ENCODE assay signal across 13 cellular contexts in genomic region chr11:112050721-112051120, GRCh38. TPM values are rescaled to one million over a fixed set of nuclear protein-coding genes. Genes with fewer than 3 reads are reported as not detected.
A peak's percentile ranks its signal among the peaks of the same experiment; 100 is the strongest.
DNase-seq lines count a peak whose midpoint lies in the region; ATAC-seq and TF ChIP-seq lines count a peak whose summit lies in the region.
"Had no signal": no experiment of that assay in that cellular context is flagged by ENCODE, and none has a peak within 500 bp of the region (broad histone marks: within the 10 kb centered on the region; RNA-seq: fewer than 3 reads in every experiment).

No MANE protein-coding gene starts in this region.

- H3K9me2 ChIP-seq in DOHH2 (replicated peaks; ENCODE audit: control insufficient read depth, low read length) = no peaks in the 10 kb centered on the region

- H4K20me1 ChIP-seq in DOHH2 (ENCODE audit: control insufficient read depth, insufficient read depth, low read depth, low read length) = no peaks in the 10 kb centered on the region

- peak overlapping the region; percentile 82 for H3K27ac ChIP-seq in DOHH2 (ENCODE audit: low read depth, low read length)
- H3K27ac ChIP-seq in breast epithelium = no peak overlapping the region
- H3K27ac ChIP-seq: SJCRH30 had no signal

- H3K9me3 ChIP-seq in DOHH2 (ENCODE audit: control insufficient read depth, insufficient read depth, low read length) = peaks cover 7% of the 10 kb centered on the region; the same call in 1 of the 2 replicates
- no peaks in the 10 kb centered on the region for H3K9me3 ChIP-seq in breast epithelium
- H3K9me3 ChIP-seq: SJCRH30 had no signal

- H3K36me3 ChIP-seq in DOHH2 (ENCODE audit: control insufficient read depth, low read length) (peaks cover 88% of the 10 kb centered on the region), breast epithelium (no peaks in the 10 kb centered on the region)

- H3K4me2 ChIP-seq in DOHH2 (ENCODE audit: low read length) = peak overlapping the region; percentile 72

- ATAC-seq in GM19324 (IDR thresholded peaks at IDR 0.05; ENCODE audit: low FRiP score, unreplicated experiment) (peak; percentile 56), HG02798 (IDR thresholded peaks at IDR 0.05; ENCODE audit: poor library complexity, unreplicated experiment) (peak; percentile 83), HG03521 (IDR thresholded peaks at IDR 0.05; ENCODE audit: unreplicated experiment) (peak; percentile 83)
- ATAC-seq: naive thymus-derived CD4-positive, alpha-beta T cell had no signal

- no peak for TF ChIP-seq POLR2A in breast epithelium (IDR thresholded peaks at IDR 0.05)

- H3K4me3 ChIP-seq in DOHH2 (ENCODE audit: low read length) (peak overlapping the region; percentile 61), breast epithelium (no peak overlapping the region)
- H3K4me3 ChIP-seq: SJCRH30 had no signal

- intact Hi-C loops in breast epithelium (cut with DNase I; ENCODE audit: low total_unique reads) = no loop called here

- H3F3A ChIP-seq in DOHH2 (ENCODE audit: control insufficient read depth, insufficient read depth) = peaks cover 25% of the 10 kb centered on the region

- TF ChIP-seq CTCF in DOHH2 (IDR thresholded peaks at IDR 0.05; ENCODE audit: low read depth, low read length, poor library complexity, severe bottlenecking) (no peak), breast epithelium (IDR thresholded peaks at IDR 0.05) (no peak)

- H3K4me1 ChIP-seq in DOHH2 (ENCODE audit: control insufficient read depth, low read length) (peaks cover 52% of the 10 kb centered on the region), breast epithelium (no peaks in the 10 kb centered on the region)
- H3K4me1 ChIP-seq: SJCRH30 had no signal

- no peaks in the 10 kb centered on the region for H3K27me3 ChIP-seq in DOHH2 (ENCODE audit: control insufficient read depth, low read length)
- no peaks in the 10 kb centered on the region for H3K27me3 ChIP-seq in breast epithelium
- H3K27me3 ChIP-seq: SJCRH30 had no signal

- H3K79me2 ChIP-seq in DOHH2 (ENCODE audit: control insufficient read depth, low read length) = peaks cover 46% of the 10 kb centered on the region

- DNase-seq in breast epithelium (ENCODE audit: low spot score in 2 of 2) (no peak), HUDEP-2 (lab: John Stamatoyannopoulos, UW; ENCODE audit: unreplicated experiment in 76 of 76) (no peak), T-helper 2 cell (no peak), NCI-H345 treated with DMSO at 0.1 percent for 48 hours (lab: John Stamatoyannopoulos, UW; ENCODE audit: unreplicated experiment) (no peak)
- DNase-seq: activated CD4-positive, alpha-beta T cell treated with anti-CD3 and anti-CD28 coated beads, Interleukin-2, amount 50 U/mL, for 4 hours; amniotic stem cell; naive thymus-derived CD4-positive, alpha-beta T cell; SJCRH30; stimulated activated naive CD4-positive, alpha-beta T cell treated with Interleukin-2 at 50 U/mL for 16 hours had no signal

RNA-seq across cellular contexts. Expression of gene PIH1D2, which starts 23.1 kb away (rescaled TPM):
- total RNA-seq in breast epithelium = 1 to 10 TPM; 1.3 to 5.4 (median 3.3) TPM

RNA-seq across cellular contexts. Expression of gene NKAPD1, which starts 23.4 kb away (rescaled TPM):
- 10 to 100 TPM; 13.1 to 16.1 (median 14.7) TPM for total RNA-seq in breast epithelium

RNA-seq across cellular contexts. Expression of gene DLAT, which starts 25.5 kb away (rescaled TPM):
- 10 to 100 TPM; 26.9 to 30.9 (median 27.5) TPM for total RNA-seq in breast epithelium

RNA-seq across cellular contexts. Expression of gene TIMM8B, which starts 35.8 kb away (rescaled TPM):
- total RNA-seq in breast epithelium = 10 to 100 TPM; 31.9 to 48.8 (median 40.5) TPM

RNA-seq across cellular contexts. Expression of gene SDHD, which starts 36.0 kb away (rescaled TPM):
- 100 to 1,000 TPM; 108 to 122 (median 109) TPM for total RNA-seq in breast epithelium
